In genomic region chrX:8782595-8782994, GRCh38 we compare ENCODE assay signal across 24 cellular contexts. TPM values are rescaled to one million over a fixed set of nuclear protein-coding genes. Genes with fewer than 3 reads are reported as not detected.
"Had no signal": no experiment of that assay in that cellular context is flagged by ENCODE, and none has a peak within 500 bp of the region (broad histone marks: within the 10 kb centered on the region; RNA-seq: fewer than 3 reads in every experiment).

No MANE protein-coding gene starts in this region.

- H3K4me3 ChIP-seq: ascending aorta, esophagus muscularis mucosa, heart right ventricle, left ventricle myocardium inferior, lung, right atrium auricular region, smooth muscle cell, stomach, thyroid gland, upper lobe of left lung, vagina had no signal

- FAIRE-seq: TTC549 had no signal

- H3K27me3 ChIP-seq: ascending aorta, esophagus muscularis mucosa, right atrium auricular region, stomach, thyroid gland, upper lobe of left lung, vagina had no signal

- H3K79me2 ChIP-seq: parathyroid adenoma had no signal

- ATAC-seq: activated CD4-positive, CD25-positive, alpha-beta regulatory T cell treated with anti-CD3 and anti-CD28 coated beads, Interleukin-2, amount 50 U/mL, for 24 hours had no signal

- DNase-seq: foreskin melanocyte, left ventricle myocardium inferior, stomach had no signal

- H3K4me2 ChIP-seq: smooth muscle cell had no signal

- H3K4me1 ChIP-seq: ascending aorta, esophagus muscularis mucosa, heart right ventricle, left ventricle myocardium inferior, parathyroid adenoma, right atrium auricular region, stomach, thyroid gland, upper lobe of left lung, vagina had no signal

- H3K9me3 ChIP-seq: ascending aorta, esophagus muscularis mucosa, heart right ventricle, left ventricle myocardium inferior, right atrium auricular region, thyroid gland, upper lobe of left lung, vagina had no signal

- H3K36me3 ChIP-seq: ascending aorta, esophagus muscularis mucosa, heart right ventricle, left ventricle myocardium inferior, right atrium auricular region, stomach, thyroid gland, upper lobe of left lung, vagina had no signal

- H3K27ac ChIP-seq: ascending aorta, esophagus muscularis mucosa, heart right ventricle, left ventricle myocardium inferior, parathyroid adenoma, right atrium auricular region, stomach, thyroid gland, upper lobe of left lung, vagina, VCaP had no signal

- H3K9ac ChIP-seq: parathyroid adenoma had no signal

RNA-seq across cellular contexts. Expression of gene FAM9A, which starts 18.6 kb away (rescaled TPM):
- total RNA-seq: activated naive CD8-positive, alpha-beta T cell treated with anti-CD3 and anti-CD28 coated beads, Interleukin-2, amount 10 ng/mL, durations not matched to agents 7 days and 5 days; activated T-helper 1 cell treated with anti-CD3 and anti-CD28 coated beads, Interleukin-12 subunit alpha, Interleukin-12 subunit beta, Interleukin-2, Interleukin-4 antibody, amounts not matched to agents 30 ng/mL and 10 ng/mL and 1 ng/mL, durations not matched to agents 14 hours and 24 hours and 36 hours; ascending aorta; cardiac septum; chondrocyte; esophagus muscularis mucosa; glomerular endothelial cell; heart right ventricle; left ventricle myocardium inferior; lung; mesothelial cell of epicardium; neural crest cell; pulmonary artery endothelial cell; right atrium auricular region; smooth muscle cell; stomach; thyroid gland; upper lobe of left lung; vagina had no signal
- polyA plus RNA-seq: heart right ventricle, lung, smooth muscle cell, stomach had no signal

RNA-seq across cellular contexts. Expression of gene ANOS1, which starts 50.7 kb away (rescaled TPM):
- total RNA-seq: activated T-helper 1 cell treated with anti-CD3 and anti-CD28 coated beads, Interleukin-12 subunit alpha, Interleukin-12 subunit beta, Interleukin-2, Interleukin-4 antibody, amounts not matched to agents 30 ng/mL and 10 ng/mL and 1 ng/mL, durations not matched to agents 14 hours and 24 hours and 36 hours had no signal
